In the genomic region with DNA sequence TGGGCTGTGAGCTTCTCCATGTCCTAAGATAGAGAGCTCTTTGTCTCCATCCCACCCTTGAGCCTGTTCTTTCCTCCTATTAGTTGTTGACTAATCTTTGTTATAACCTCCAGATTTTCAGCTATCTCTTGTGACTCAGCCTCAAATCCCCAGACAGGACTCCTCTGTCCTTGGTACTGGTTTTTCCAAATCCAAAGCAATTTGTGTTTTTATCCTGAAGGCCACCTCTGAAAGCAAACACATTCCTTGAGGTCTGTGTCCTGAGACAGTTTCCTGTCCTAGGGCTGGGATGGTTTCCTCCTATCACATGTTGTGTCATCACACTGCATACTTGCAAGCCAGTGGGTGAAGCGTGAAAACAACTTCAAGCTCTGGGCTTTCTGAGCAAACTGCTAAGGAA, we compare ENCODE assay signal across 14 cellular contexts. TPM values are rescaled to one million over a fixed set of nuclear protein-coding genes. Genes with fewer than 3 reads are reported as not detected.
A peak's percentile ranks its signal among the peaks of the same experiment; 100 is the strongest.
DNase-seq lines count a peak whose midpoint lies in the region; ATAC-seq, FAIRE-seq and TF ChIP-seq lines count a peak whose summit lies in the region.
"Had no signal": no experiment of that assay in that cellular context is flagged by ENCODE, and none has a peak within 500 bp of the region (broad histone marks: within the 10 kb centered on the region; RNA-seq: fewer than 3 reads in every experiment).

No MANE protein-coding gene starts in this region.

- no peaks in the 10 kb centered on the region for H3K79me2 ChIP-seq in GM12878 (ENCODE audit: control insufficient read depth, insufficient read depth, low read length)

- no peak for TF ChIP-seq POLR2A in GM12878 (IDR thresholded peaks at IDR 0.05; ENCODE audit: low read depth, low read length)

- H3K4me3 ChIP-seq in A673 (ENCODE audit: low read depth, low read length, poor library complexity, severe bottlenecking): no peak overlapping the region
- H3K4me3 ChIP-seq in GM12878: no peak overlapping the region
- H3K4me3 ChIP-seq in BE2C (ENCODE audit: low read depth, low read length): no peak overlapping the region
- H3K4me3 ChIP-seq: ovary, upper lobe of left lung had no signal

- CTCF ChIA-PET in A673 (lab: Charles Lee) (no interaction called here), GM12878 (lab: Yijun Ruan, JAX) (no interaction called here)

- 0% methylated on average over 1 of the region's 1 CpG for WGBS in GM12878 (ENCODE audit: insufficient coverage, insufficient replicate concordance, low lambda C conversion rate, missing lambda C conversion rate)

- in situ Hi-C loops in GM12878 (cut with MboI): no loop called here

- POLR2A ChIA-PET in A673 (lab: Charles Lee; ENCODE audit: low non-redundant PET): interaction anchor here (0.6 to 0.7 kb wide), 3 partner anchors 8 to 128 kb away, joined by 3 read pairs; no protein-coding TSS in a partner anchor
- POLR2A ChIA-PET in GM12878 (lab: Charles Lee): no interaction called here

- H3K9me3 ChIP-seq in A673 (ENCODE audit: low read depth, low read length, poor library complexity, severe bottlenecking) (no peaks in the 10 kb centered on the region), GM12878 (replicated peaks; ENCODE audit: control insufficient read depth, insufficient read depth, low read length) (no peaks in the 10 kb centered on the region), BE2C (no peaks in the 10 kb centered on the region)
- H3K9me3 ChIP-seq: ovary, upper lobe of left lung had no signal

- TF ChIP-seq RAD21 in GM12878 (IDR thresholded peaks at IDR 0.05; ENCODE audit: insufficient read depth, low read depth, low read length): no peak

- BruUV-seq in A673 (replicated peaks; lab: Mats Ljungman, UMichigan): no TSS peak
- BruUV-seq in GM12878 (replicated peaks; lab: Mats Ljungman, UMichigan): no TSS peak

- no peaks in the 10 kb centered on the region for H4K20me1 ChIP-seq in GM12878 (ENCODE audit: control insufficient read depth, insufficient read depth)

- H3K36me3 ChIP-seq in A673 (ENCODE audit: insufficient read depth, low read length, poor library complexity, severe bottlenecking) (peaks cover 27% of the 10 kb centered on the region), GM12878 (ENCODE audit: control insufficient read depth in 2 of 2, insufficient read depth in 2 of 2, low read length in 1 of 2) (no peaks in the 10 kb centered on the region), BE2C (no peaks in the 10 kb centered on the region)
- H3K36me3 ChIP-seq: ovary, upper lobe of left lung had no signal

- no peak overlapping the region for H3K9ac ChIP-seq in GM12878 (ENCODE audit: control insufficient read depth, insufficient read depth, low read length)

- ATAC-seq in GM12878: no peak

- H3K4me2 ChIP-seq in GM12878 (ENCODE audit: control insufficient read depth, insufficient read depth): no peak overlapping the region

- peak; percentile 36 for DNase-seq in A673 (ENCODE audit: low spot score)
- peak; percentile 84 for DNase-seq in HT1080 (ENCODE audit: low read depth)
- no peak for DNase-seq in GM12878 (ENCODE audit: low read depth, low spot score)
- peak; percentile 58 for DNase-seq in iris pigment epithelial cell (ENCODE audit: low read depth)
- no peak for DNase-seq in BE2C
- no peak for DNase-seq in cerebellum (ENCODE audit: low spot score)
- DNase-seq in H4 (ENCODE audit: low spot score): no peak
- no peak for DNase-seq in NCI-H2107 treated with DMSO at 0.1 percent for 48 hours (lab: John Stamatoyannopoulos, UW; ENCODE audit: unreplicated experiment)
- DNase-seq: activated CD4-positive, alpha-beta T cell treated with anti-CD3 and anti-CD28 coated beads for 48 hours; anterior cingulate cortex; DMS53; ovary; stimulated activated CD4-positive, alpha-beta T cell treated with anti-CD3 and anti-CD28 coated beads, Interleukin-15, amount 100 ng/mL, for 24 hours; upper lobe of left lung had no signal

- no peaks in the 10 kb centered on the region for H3K27me3 ChIP-seq in A673 (replicated peaks; ENCODE audit: insufficient read depth, low read depth, low read length, poor library complexity)
- no peaks in the 10 kb centered on the region; a peak in 1 of 4 replicates for H3K27me3 ChIP-seq in GM12878 (replicated peaks in 1 of 2; ENCODE audit: control insufficient read depth in 2 of 2, insufficient read depth in 2 of 2, low read length in 1 of 2)
- no peaks in the 10 kb centered on the region for H3K27me3 ChIP-seq in BE2C
- H3K27me3 ChIP-seq: ovary, upper lobe of left lung had no signal

- SMC1A ChIA-PET in GM12878 (lab: Charles Lee; ENCODE audit: uncharacterized antibody, unreplicated experiment): no interaction called here

- FAIRE-seq in GM12878 (lab: Jason Lieb, UNC): no peak

- no peak overlapping the region for H3K27ac ChIP-seq in A673 (ENCODE audit: low read depth, low read length, poor library complexity, severe bottlenecking)
- H3K27ac ChIP-seq in GM12878 (ENCODE audit: control insufficient read depth, insufficient read depth): no peak overlapping the region
- H3K27ac ChIP-seq: ovary, upper lobe of left lung had no signal

- no peak overlapping the region for H2AFZ ChIP-seq in GM12878 (ENCODE audit: control insufficient read depth, low read depth, low read length)

- intact Hi-C loops in A673 (cut with micrococcal nuclease; ENCODE audit: unreplicated experiment): no loop called here
- intact Hi-C loops in GM12878 (cut with micrococcal nuclease; ENCODE audit: unreplicated experiment): no loop called here

- peaks cover 47% of the 10 kb centered on the region for H3K4me1 ChIP-seq in A673 (ENCODE audit: insufficient read depth, low read length, poor library complexity, severe bottlenecking)
- no peaks in the 10 kb centered on the region for H3K4me1 ChIP-seq in GM12878 (ENCODE audit: control insufficient read depth, insufficient read depth, low read length)
- H3K4me1 ChIP-seq in BE2C: no peaks in the 10 kb centered on the region

- TF ChIP-seq CTCF in A673 (conservative IDR thresholded peaks at IDR 0.05; ENCODE audit: low read depth, low read length): no peak
- TF ChIP-seq CTCF in GM12878 (IDR thresholded peaks at IDR 0.05 in 2 of 3, conservative IDR thresholded peaks at IDR 0.05 in 1 of 3; ENCODE audit: control insufficient read depth in 2 of 3, extremely low read depth in 1 of 3, insufficient read depth in 1 of 3, low read depth in 3 of 3, low read length in 3 of 3): no peak
- no peak for TF ChIP-seq CTCF in BE2C (IDR thresholded peaks at IDR 0.05; ENCODE audit: low read depth, low read length)

- RAD21 ChIA-PET in GM12878 (lab: Charles Lee; ENCODE audit: unreplicated experiment): no interaction called here

- TF ChIP-seq EP300 in GM12878 (IDR thresholded peaks at IDR 0.05; ENCODE audit: borderline replicate concordance in 1 of 2, control insufficient read depth in 1 of 2, low read depth in 2 of 2, low read length in 2 of 2): no peak

TF ChIP-seq in GM12878, 131 proteins besides CTCF, POLR2A, EP300 and RAD21 (continues in another document):
- no peak for TF ChIP-seq SMAD5 (IDR thresholded peaks at IDR 0.05; ENCODE audit: low read depth)
- TF ChIP-seq REST (IDR thresholded peaks at IDR 0.05; ENCODE audit: low read depth, low read length): peak; percentile 39; the same call in 1 of the 2 replicates
- TF ChIP-seq EED (IDR thresholded peaks at IDR 0.05; ENCODE audit: low read depth): no peak

RNA-seq across cellular contexts. Expression of gene TNC, which starts 8.5 kb away (rescaled TPM):
- total RNA-seq in A673 (2021) (202 and 206 TPM in 2 replicates), GM12878 (2014; rRNA removed) (0.06 and 0.60 TPM in 2 replicates), GM12878 (2014; rRNA removed; fragmentation: Illumina TruSeq; extraction: Trizol) (0.09 and 0.40 TPM in 2 replicates), GM12878 (2021) (0.46 and 0.66 TPM in 2 replicates), cerebellum (133 TPM)
- 44.5 and 45.8 TPM in 2 replicates for total RNA-seq in HT1080 (2014; rRNA removed; shearing (Covaris generic))
- polyA plus RNA-seq in HT1080 (2015; cell fraction: cytosol; rRNA removed): 15.7 and 18.1 TPM in 2 replicates
- 277 and 305 TPM in 2 replicates for polyA plus RNA-seq in HT1080 (2015; cell fraction: nucleus; rRNA removed)
- total RNA-seq in GM12878 (2013; cell fraction: nucleolus; rRNA removed): 0.10 and 0.19 TPM in 2 replicates
- polyA plus RNA-seq in GM12878 (2011; ENCODE audit: low read depth): 0.09 TPM
- polyA plus RNA-seq in GM12878 (2011; rRNA removed) (2.4 and 4.2 TPM in 2 replicates), GM12878 (2014; fragmentation: Illumina TruSeq; extraction: Trizol) (0.35 and 0.57 TPM in 2 replicates), GM12878 (2014; fragmentation: Nextera tagmentation; extraction: Ambion mirVana) (under 1 TPM; 0.05 to 0.08 TPM), GM12878 (2014; rRNA removed) (0.09 and 0.32 TPM in 2 replicates), GM12878 (2016; fragmentation: Nextera tagmentation; extraction: Ambion mirVana) (under 1 TPM; 0.10 to 0.17 TPM)
- polyA plus RNA-seq in GM12878 (2011; cell fraction: cytosol; rRNA removed): 3.8 and 5.0 TPM in 2 replicates
- 2.5 and 6.0 TPM in 2 replicates for polyA plus RNA-seq in GM12878 (2011; cell fraction: nucleus; rRNA removed)
- polyA plus RNA-seq in GM12878 (2012): 0.08 and 0.23 TPM in 2 replicates
- polyA minus RNA-seq in GM12878 (2011; rRNA and poly(A)+ RNA removed): 4.1 and 8.9 TPM in 2 replicates
- 0.94 and 2.9 TPM in 2 replicates for polyA minus RNA-seq in GM12878 (2011; cell fraction: cytosol; rRNA and poly(A)+ RNA removed)
- 2.2 and 3.2 TPM in 2 replicates for polyA minus RNA-seq in GM12878 (2011; cell fraction: nucleus; rRNA and poly(A)+ RNA removed)
- 0.12 TPM for polyA plus RNA-seq in BE2C (2012; ENCODE audit: insufficient read depth, insufficient read length, low read depth)
- 45.0 and 45.9 TPM in 2 replicates for total RNA-seq in H4 (2014; rRNA removed; shearing (Covaris generic))

Comparison
In these comparisons a context has a peak if more than half of its experiments do, and no peak if none do; other contexts are left out.
1. DNase-seq: peak in A673 (single experiment), HT1080 (single experiment) and iris pigment epithelial cell (single experiment); none in GM12878 (single experiment), BE2C (single experiment), cerebellum (single experiment), H4 (single experiment) and NCI-H2107 treated with DMSO at 0.1 percent for 48 hours (single experiment).
2. RNA of gene TNC, which starts 8.5 kb away (total RNA-seq): 202 to 206 TPM in A673, 133 TPM in cerebellum (single experiment), 45.0 to 45.9 TPM in H4 and 44.5 to 45.8 TPM in HT1080; 0.06 to 0.66 TPM in GM12878; every median in the first group is over 10 times any median in the second.